Comparison of ENCODE assay signal across 14 cellular contexts in the genomic region with DNA sequence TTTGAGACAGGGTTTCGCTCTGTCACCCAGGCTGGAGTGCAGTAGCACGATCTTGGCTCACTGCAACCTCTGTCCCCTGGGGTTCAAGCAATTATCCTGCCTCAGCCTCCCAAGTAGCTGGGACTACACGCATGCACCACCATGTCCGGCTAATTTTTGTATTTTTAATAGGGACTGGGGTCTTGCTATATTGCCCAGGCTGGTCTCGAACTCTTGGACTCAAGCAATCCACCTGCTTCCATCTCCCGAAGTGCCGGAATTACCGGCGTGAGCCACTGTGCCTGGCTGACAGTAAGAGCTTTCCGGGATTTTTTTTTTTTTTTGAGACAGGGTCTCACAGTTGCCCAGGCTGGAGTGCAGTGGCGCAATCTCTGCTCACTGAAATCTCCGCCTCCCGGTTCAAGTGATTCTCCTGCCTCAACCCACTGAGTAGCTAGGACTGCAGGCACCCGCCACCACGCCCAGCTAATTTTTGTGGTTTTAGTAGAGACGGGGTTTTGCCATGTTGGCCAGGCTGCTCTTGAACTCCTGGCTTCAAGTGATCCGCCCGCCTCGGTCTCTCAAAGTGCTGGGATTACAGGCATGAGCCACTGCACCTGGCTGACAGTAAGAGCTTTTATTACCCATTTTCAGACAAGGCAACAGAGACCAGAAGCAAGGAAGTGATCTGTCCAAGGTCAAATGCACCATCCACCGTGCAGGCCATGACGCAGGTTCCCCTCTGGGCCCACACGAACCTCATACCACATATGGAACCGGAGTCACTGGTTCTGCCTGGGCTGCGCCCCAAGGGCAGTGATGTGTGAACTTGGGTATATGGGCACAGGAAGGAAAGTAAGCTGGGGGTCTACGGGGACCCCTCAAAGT. TPM values are rescaled to one million over a fixed set of nuclear protein-coding genes. Genes with fewer than 3 reads are reported as not detected.
DNase-seq lines count a peak whose midpoint lies in the region; ATAC-seq, FAIRE-seq and TF ChIP-seq lines count a peak whose summit lies in the region.
"Had no signal": no experiment of that assay in that cellular context is flagged by ENCODE, and none has a peak within 500 bp of the region (broad histone marks: within the 10 kb centered on the region; RNA-seq: fewer than 3 reads in every experiment).

No MANE protein-coding gene starts in this region.

- no peak overlapping the region for H3K4me3 ChIP-seq in left lung
- no peak overlapping the region for H3K4me3 ChIP-seq in brain microvascular endothelial cell (ENCODE audit: low read depth, low read length)

- H3K27ac ChIP-seq in left lung (peak overlapping the region; percentile 93 to 96), brain microvascular endothelial cell (no peak overlapping the region)

- intact Hi-C loops in left lung (cut with DNase I) = no loop called here

- H3K4me3 Mint-ChIP-seq in stimulated activated naive CD8-positive, alpha-beta T cell treated with anti-CD3 and anti-CD28 coated beads, Interleukin-15, Interleukin-2, amounts not matched to agents 100 ng/mL and 50 ng/mL, for 24 hours = peak overlapping the region; percentile 35
- peak overlapping the region; percentile 27 for H3K4me3 Mint-ChIP-seq in WTC11

- H3K9me3 Mint-ChIP-seq in stimulated activated naive CD8-positive, alpha-beta T cell treated with anti-CD3 and anti-CD28 coated beads, Interleukin-15, Interleukin-2, amounts not matched to agents 100 ng/mL and 50 ng/mL, for 24 hours = no peaks in the 10 kb centered on the region
- H3K9me3 Mint-ChIP-seq in WTC11 = no peaks in the 10 kb centered on the region

- POLR2A ChIA-PET in WTC11 (lab: Charles Lee) = interaction anchor here (1.5 kb wide), 1 partner anchor 23 kb away, joined by 6 read pairs; no protein-coding TSS in a partner anchor

- no peak for ATAC-seq in stimulated activated naive CD8-positive, alpha-beta T cell treated with anti-CD3 and anti-CD28 coated beads, Interleukin-15, Interleukin-2, amounts not matched to agents 100 U/mL and 50 U/mL, for 24 hours
- ATAC-seq in WTC11 = no peak
- peak; percentile 60 for ATAC-seq in left lung
- ATAC-seq in HG03565 (IDR thresholded peaks at IDR 0.05; ENCODE audit: unreplicated experiment) = no peak

- H3K27me3 ChIP-seq in left lung = no peaks in the 10 kb centered on the region
- no peaks in the 10 kb centered on the region for H3K27me3 ChIP-seq in brain microvascular endothelial cell (replicated peaks)

- peaks cover 15% of the 10 kb centered on the region for H3K36me3 Mint-ChIP-seq in stimulated activated naive CD8-positive, alpha-beta T cell treated with anti-CD3 and anti-CD28 coated beads, Interleukin-15, Interleukin-2, amounts not matched to agents 100 ng/mL and 50 ng/mL, for 24 hours (ENCODE audit: low read depth)
- no peaks in the 10 kb centered on the region for H3K36me3 Mint-ChIP-seq in WTC11

- in situ Hi-C loops in brain microvascular endothelial cell (cut with HindIII; ENCODE audit: low pct_ligation_motif_present, low sequenced_read_pairs) = no loop called here

- no peak for FAIRE-seq in D721Med (lab: Jason Lieb, UNC)
- FAIRE-seq: G401.6 had no signal

- no peak for TF ChIP-seq CTCF in WTC11 (IDR thresholded peaks at IDR 0.05)
- no peak for TF ChIP-seq CTCF in left lung (IDR thresholded peaks at IDR 0.05)
- no peak for TF ChIP-seq CTCF in D721Med (IDR thresholded peaks at IDR 0.05; ENCODE audit: insufficient read depth, missing control alignments)
- no peak for TF ChIP-seq CTCF in brain microvascular endothelial cell (IDR thresholded peaks at IDR 0.05; ENCODE audit: low read depth, low read length, missing control alignments)

- H3K4me1 Mint-ChIP-seq in stimulated activated naive CD8-positive, alpha-beta T cell treated with anti-CD3 and anti-CD28 coated beads, Interleukin-15, Interleukin-2, amounts not matched to agents 100 ng/mL and 50 ng/mL, for 24 hours (ENCODE audit: low read depth) = peaks cover 60% of the 10 kb centered on the region
- peaks cover 61% of the 10 kb centered on the region for H3K4me1 Mint-ChIP-seq in WTC11

- H3K36me3 ChIP-seq in left lung = peaks cover 0 to 29% of the 10 kb centered on the region in 2 donors
- peaks cover 10% of the 10 kb centered on the region for H3K36me3 ChIP-seq in brain microvascular endothelial cell (replicated peaks)

- CTCF ChIA-PET in WTC11 (lab: Charles Lee) = interaction anchor here (0.5 to 1.4 kb wide), 6 partner anchors 25 to 143 kb away, joined by 3 read pairs; partner anchors contain the start of gene IL27RA

- no peaks in the 10 kb centered on the region for H3K27me3 Mint-ChIP-seq in stimulated activated naive CD8-positive, alpha-beta T cell treated with anti-CD3 and anti-CD28 coated beads, Interleukin-15, Interleukin-2, amounts not matched to agents 100 ng/mL and 50 ng/mL, for 24 hours
- H3K27me3 Mint-ChIP-seq in WTC11 (ENCODE audit: low read depth) = no peaks in the 10 kb centered on the region; the same call in 1 of the 2 replicates

- no peak for DNase-seq in stimulated activated naive CD8-positive, alpha-beta T cell treated with anti-CD3 and anti-CD28 coated beads, Interleukin-15, Interleukin-2, amounts not matched to agents 100 U/mL and 50 U/mL, for 24 hours
- DNase-seq in WTC11 (ENCODE audit: low spot score) = no peak
- DNase-seq in left lung = peak; percentile 82 to 87
- DNase-seq in NCI-H526 (lab: John Stamatoyannopoulos, UW) = no peak
- DNase-seq in D721Med (ENCODE audit: insufficient read length, low spot score) = no peak
- no peak for DNase-seq in brain microvascular endothelial cell
- DNase-seq: anterior cingulate cortex, head of caudate nucleus had no signal

- peak overlapping the region; percentile 96 for H3K27ac Mint-ChIP-seq in stimulated activated naive CD8-positive, alpha-beta T cell treated with anti-CD3 and anti-CD28 coated beads, Interleukin-15, Interleukin-2, amounts not matched to agents 100 ng/mL and 50 ng/mL, for 24 hours
- H3K27ac Mint-ChIP-seq in WTC11 = peak overlapping the region; percentile 92

- no peaks in the 10 kb centered on the region for H3K9me3 ChIP-seq in left lung

- H3K4me1 ChIP-seq in left lung = peaks cover 25 to 43% of the 10 kb centered on the region in 2 donors

TF ChIP-seq in WTC11, 78 proteins besides CTCF, POLR2A, EP300 and RAD21:
- TF ChIP-seq GABPB1 (CRISPR knock-in tag; IDR thresholded peaks at IDR 0.05) = no peak
- no peak for TF ChIP-seq ZBTB21 (CRISPR knock-in tag; IDR thresholded peaks at IDR 0.05; ENCODE audit: borderline replicate concordance)
- TF ChIP-seq ZNF121 (CRISPR knock-in tag; IDR thresholded peaks at IDR 0.05) = peak; percentile 88
- TF ChIP-seq, protein P1, sequence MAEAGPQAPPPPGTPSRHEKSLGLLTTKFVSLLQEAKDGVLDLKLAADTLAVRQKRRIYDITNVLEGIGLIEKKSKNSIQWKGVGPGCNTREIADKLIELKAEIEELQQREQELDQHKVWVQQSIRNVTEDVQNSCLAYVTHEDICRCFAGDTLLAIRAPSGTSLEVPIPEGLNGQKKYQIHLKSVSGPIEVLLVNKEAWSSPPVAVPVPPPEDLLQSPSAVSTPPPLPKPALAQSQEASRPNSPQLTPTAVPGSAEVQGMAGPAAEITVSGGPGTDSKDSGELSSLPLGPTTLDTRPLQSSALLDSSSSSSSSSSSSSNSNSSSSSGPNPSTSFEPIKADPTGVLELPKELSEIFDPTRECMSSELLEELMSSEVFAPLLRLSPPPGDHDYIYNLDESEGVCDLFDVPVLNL (CRISPR knock-in tag; IDR thresholded peaks at IDR 0.05; ENCODE audit: borderline replicate concordance, low read depth) = no peak
- TF ChIP-seq FOXK1 (CRISPR knock-in tag; IDR thresholded peaks at IDR 0.05) = no peak
- TF ChIP-seq JAZF1 (CRISPR knock-in tag; IDR thresholded peaks at IDR 0.05) = no peak
- TF ChIP-seq SP1 (CRISPR knock-in tag; conservative IDR thresholded peaks at IDR 0.05) = no peak

RNA-seq across cellular contexts. Expression of gene RFX1, which starts 21.0 kb away (rescaled TPM):
- total RNA-seq in WTC11 (2021) = 20.4 to 23.2 TPM (median 21.4 TPM) in 3 replicates
- 10 to 100 TPM; 16.3 to 17.4 TPM for total RNA-seq in left lung

RNA-seq across cellular contexts. Expression of gene DCAF15, which starts 32.8 kb away (rescaled TPM):
- 82.9 to 89.0 TPM (median 83.3 TPM) in 3 replicates for total RNA-seq in WTC11 (2021)
- 10 to 100 TPM; 20.2 to 32.5 TPM for total RNA-seq in left lung

RNA-seq across cellular contexts. Expression of gene RLN3, which starts 42.8 kb away (rescaled TPM):
- total RNA-seq in WTC11 (2021) (not detected in 3 replicates), left lung (not detected)
- total RNA-seq: H4, renal cortical epithelial cell, subcutaneous adipose tissue had no signal

RNA-seq across cellular contexts. Expression of gene IL27RA, which starts 46.5 kb away (rescaled TPM):
- total RNA-seq in WTC11 (2021) (11.8 to 12.2 TPM (median 12.0 TPM) in 3 replicates), left lung (10 to 100 TPM; 14.0 to 17.4 TPM)

RNA-seq across cellular contexts. Expression of gene PODNL1, which starts 46.9 kb away (rescaled TPM):
- 1.1 to 1.4 TPM (median 1.4 TPM) in 3 replicates for total RNA-seq in WTC11 (2021)
- total RNA-seq in left lung = 10 to 100 TPM in 1 of 2 donors, 1 to 10 TPM in 1; 1.3 to 17.9 TPM

Comparison
In these comparisons a context has a peak if more than half of its experiments do, and no peak if none do; other contexts are left out.
1. DNase-seq: peak in left lung (2 of 2); none in stimulated activated naive CD8-positive, alpha-beta T cell treated with anti-CD3 and anti-CD28 coated beads, Interleukin-15, Interleukin-2, amounts not matched to agents 100 U/mL and 50 U/mL, for 24 hours (single experiment), WTC11 (single experiment), NCI-H526 (0 of 2), D721Med (single experiment) and brain microvascular endothelial cell (single experiment).